In genomic region chr7:106671930-106672329, GRCh38 we compare ENCODE assay signal across 6 cellular contexts. TPM values are rescaled to one million over a fixed set of nuclear protein-coding genes. Genes with fewer than 3 reads are reported as not detected.
DNase-seq lines count a peak whose midpoint lies in the region; ATAC-seq, FAIRE-seq and TF ChIP-seq lines count a peak whose summit lies in the region.
"Not testable (repeated sequence)": the region's sequence is repeated elsewhere in the genome, so short reads cannot be mapped to it uniquely, and the experiment has no call there.

No MANE protein-coding gene starts in this region.

- BruUV-seq in K562 (replicated peaks; lab: Mats Ljungman, UMichigan), result not testable (repeated sequence)

- H3K36me3 ChIP-seq in K562 (ENCODE audit: control insufficient read depth, insufficient read depth, low read length); kidney (ENCODE audit: control insufficient read depth in 1 of 2, insufficient read depth in 2 of 2, low read length in 2 of 2); prostate gland: not testable (repeated sequence)

- not testable (repeated sequence) for ATAC-seq in K562

- intact Hi-C loops in K562 (cut with micrococcal nuclease); kidney (cut with DNase I); prostate gland (cut with DNase I): not testable (repeated sequence)

- TF ChIP-seq CTCF in C4-2B (conservative IDR thresholded peaks at IDR 0.05); VCaP (conservative IDR thresholded peaks at IDR 0.05); K562 (IDR thresholded peaks at IDR 0.05 in 2 of 3, conservative IDR thresholded peaks at IDR 0.05 in 1 of 3; ENCODE audit: insufficient read depth in 2 of 3, low read depth in 1 of 3, low read length in 3 of 3); kidney (IDR thresholded peaks at IDR 0.05; ENCODE audit: borderline replicate concordance, extremely low read depth, insufficient read depth); nephron progenitor cell (IDR thresholded peaks at IDR 0.05); prostate gland (IDR thresholded peaks at IDR 0.05): not testable (repeated sequence)

- peak overlapping the region in 1 of 2 experiments; percentile 9; a peak in 1 of 4 replicates for H3K9ac ChIP-seq in K562 (ENCODE audit: insufficient read depth in 1 of 2, low read depth in 2 of 2, low read length in 2 of 2)
- H3K9ac ChIP-seq in kidney (ENCODE audit: low read length in 2 of 2), result not testable (repeated sequence)

- TF ChIP-seq POLR2A in K562 (conservative IDR thresholded peaks at IDR 0.05); prostate gland (IDR thresholded peaks at IDR 0.05): not testable (repeated sequence)

- not testable (repeated sequence) for H3K4me3 Mint-ChIP-seq in nephron progenitor cell

- H3K27me3 Mint-ChIP-seq in nephron progenitor cell (ENCODE audit: low read depth, poor library complexity), result not testable (repeated sequence)

- peak overlapping the region; percentile 60; the same call in 1 of the 2 replicates for H2AFZ ChIP-seq in K562 (ENCODE audit: low read depth, low read length)

- not testable (repeated sequence) for H3K79me2 ChIP-seq in K562 (ENCODE audit: control insufficient read depth, insufficient read depth, low read length)

- not testable (repeated sequence) for H3K4me1 ChIP-seq in K562 (replicated peaks in 1 of 2; ENCODE audit: control insufficient read depth in 2 of 2, insufficient read depth in 2 of 2, low read length in 2 of 2); kidney (ENCODE audit: control insufficient read depth in 1 of 2, insufficient read depth in 1 of 2, low read depth in 1 of 2, low read length in 2 of 2); prostate gland (replicated peaks)

- CTCF ChIA-PET in K562 (lab: Yijun Ruan, JAX; ENCODE audit: low intra/inter-chr PET ratio), result not testable (repeated sequence)

- H3K4me1 Mint-ChIP-seq in nephron progenitor cell, result not testable (repeated sequence)

- H3K27ac Mint-ChIP-seq in nephron progenitor cell, result not testable (repeated sequence)

- not testable (repeated sequence) for H3K9me1 ChIP-seq in K562 (ENCODE audit: control insufficient read depth, insufficient read depth, low read length)

- not testable (repeated sequence) for FAIRE-seq in K562 (lab: Jason Lieb, UNC); kidney (lab: Jason Lieb, UNC)

- H3K27ac ChIP-seq in C4-2B (peak overlapping the region; percentile 49), VCaP (peak overlapping the region; percentile 74), prostate gland (peak overlapping the region in 1 of 2 donors; percentile 38)
- not testable (repeated sequence) for H3K27ac ChIP-seq in K562 (ENCODE audit: extremely low read depth, low read depth, low read length); kidney (ENCODE audit: low read depth in 2 of 2, low read length in 2 of 2)

- TF ChIP-seq RAD21 in K562 (CRISPR knock-in tag; conservative IDR thresholded peaks at IDR 0.05 in 1 of 2, IDR thresholded peaks at IDR 0.05 in 1 of 2), result not testable (repeated sequence)

- 54% methylated on average over 8 of the region's 8 CpGs for WGBS in K562 (ENCODE audit: insufficient coverage, low coverage, missing lambda C conversion rate)
- WGBS in prostate gland, result 95% methylated on average over 8 of the region's 8 CpGs

- H3K36me3 Mint-ChIP-seq in nephron progenitor cell (ENCODE audit: low read depth), result not testable (repeated sequence)

- not testable (repeated sequence) for H3K4me2 ChIP-seq in K562 (ENCODE audit: insufficient read depth, low read length)

- H3K9me3 ChIP-seq in K562 (replicated peaks; ENCODE audit: control insufficient read depth, insufficient read depth, low read depth, low read length); kidney (ENCODE audit: control insufficient read depth in 1 of 2, low read length in 2 of 2); prostate gland: not testable (repeated sequence)

- not testable (repeated sequence) for TF ChIP-seq EP300 in K562 (IDR thresholded peaks at IDR 0.05; ENCODE audit: low read length)

- not testable (repeated sequence) for H3K27me3 ChIP-seq in K562 (ENCODE audit: control insufficient read depth in 2 of 2, insufficient read depth in 2 of 2, low read length in 2 of 2); prostate gland (replicated peaks; ENCODE audit: insufficient read depth)

- H3K9me3 Mint-ChIP-seq in nephron progenitor cell, result peaks cover 19% of the 10 kb centered on the region

- not testable (repeated sequence) for DNase-seq in K562 (ENCODE audit: extremely low read depth in 1 of 4, low spot score in 3 of 4)
- DNase-seq in kidney, result peak; percentile 71
- peak; percentile 3 for DNase-seq in nephron progenitor cell
- peak; percentile 8 for DNase-seq in prostate gland (ENCODE audit: low spot score)

- H4K20me1 ChIP-seq in K562 (replicated peaks; ENCODE audit: control insufficient read depth, insufficient read depth, low read length), result not testable (repeated sequence)

- POLR2A ChIA-PET in K562 (lab: Yijun Ruan, JAX), result interaction anchor here (0.7 kb wide), 1 partner anchor 10 kb away, joined by 3 read pairs; no protein-coding TSS in a partner anchor

- not testable (repeated sequence) for H3K4me3 ChIP-seq in K562; kidney (ENCODE audit: low read length in 2 of 2); prostate gland

- in situ Hi-C loops in K562 (cut with MboI), result not testable (repeated sequence)

RNA-seq across cellular contexts. Expression of gene CCDC71L, which starts 11.0 kb away (rescaled TPM):
- total RNA-seq in K562 (2011; cell fraction: chromatin; rRNA removed; ENCODE audit: low replicate concordance), result 17.4 and 20.0 TPM in 2 replicates
- total RNA-seq in K562 (2011; cell fraction: nucleolus; rRNA removed), result 19.7 and 20.5 TPM in 2 replicates
- total RNA-seq in K562 (2011; cell fraction: nucleoplasm; rRNA removed), result 23.1 and 28.9 TPM in 2 replicates
- total RNA-seq in K562 (2014; rRNA removed) (78.7 and 83.9 TPM in 2 replicates), K562 (2014; rRNA removed; fragmentation: Illumina TruSeq; extraction: Trizol) (26.2 and 32.8 TPM in 2 replicates), K562 (2015; rRNA removed; fragmentation: Illumina TruSeq; extraction: Trizol) (21.3 and 22.2 TPM in 2 replicates), K562 (2021) (96.1 and 108 TPM in 2 replicates), kidney (26.2 TPM), prostate gland (10 to 100 TPM; 10.1 to 24.2 TPM)
- polyA plus RNA-seq in K562 (2011; rRNA removed) (16.0 and 25.4 TPM in 2 replicates), K562 (2014; fragmentation: Illumina TruSeq; extraction: Trizol) (23.2 and 39.7 TPM in 2 replicates), K562 (2014; fragmentation: Nextera tagmentation; extraction: Ambion mirVana) (1 to 10 TPM; 5.7 to 7.7 TPM), K562 (2014; rRNA removed) (59.1 and 61.3 TPM in 2 replicates), kidney (ENCODE audit: insufficient read depth, low read depth, low replicate concordance) (9.4 TPM)
- polyA plus RNA-seq in K562 (2011; cell fraction: cytosol; rRNA removed), result 20.8 and 43.7 TPM in 2 replicates
- polyA plus RNA-seq in K562 (2011; cell fraction: nucleus; rRNA removed), result 17.5 and 23.9 TPM in 2 replicates
- polyA plus RNA-seq in K562 (2012), result 59.3 and 80.9 TPM in 2 replicates
- polyA minus RNA-seq in K562 (2011; rRNA and poly(A)+ RNA removed), result 11.8 and 13.3 TPM in 2 replicates
- 14.5 and 18.4 TPM in 2 replicates for polyA minus RNA-seq in K562 (2011; cell fraction: cytosol; rRNA and poly(A)+ RNA removed)
- polyA minus RNA-seq in K562 (2011; cell fraction: nucleus; rRNA and poly(A)+ RNA removed), result 16.4 and 23.1 TPM in 2 replicates
